9 cellular contexts compared by ENCODE assay signal in genomic region chrX:155056877-155057792, GRCh38. TPM values are rescaled to one million over a fixed set of nuclear protein-coding genes. Genes with fewer than 3 reads are reported as not detected.
DNase-seq lines count a peak whose midpoint lies in the region; ATAC-seq and TF ChIP-seq lines count a peak whose summit lies in the region.
"Had no signal": no experiment of that assay in that cellular context is flagged by ENCODE, and none has a peak within 500 bp of the region (broad histone marks: within the 10 kb centered on the region; RNA-seq: fewer than 3 reads in every experiment).

No MANE protein-coding gene starts in this region.

- H3K27ac ChIP-seq in OCI-LY1 (ENCODE audit: low read depth, low read length, poor library complexity, severe bottlenecking) (no peak overlapping the region), foreskin keratinocyte (no peak overlapping the region)
- H3K27ac ChIP-seq: SJCRH30 had no signal

- no peak overlapping the region for H3K4me3 Mint-ChIP-seq in neural crest cell

- H3K4me3 ChIP-seq in AG10803 (ENCODE audit: low read length) (peak overlapping the region; percentile 33), OCI-LY1 (ENCODE audit: low read depth, low read length, poor library complexity, severe bottlenecking) (peak overlapping the region; percentile 54)
- H3K4me3 ChIP-seq: SJCRH30 had no signal

- H3K27me3 ChIP-seq in OCI-LY1 (ENCODE audit: insufficient read depth, low read length) (no peaks in the 10 kb centered on the region), foreskin keratinocyte (no peaks in the 10 kb centered on the region)
- H3K27me3 ChIP-seq: SJCRH30 had no signal

- peak; percentile 70 for DNase-seq in AG10803 (ENCODE audit: low read depth)
- DNase-seq in activated effector memory CD4-positive, alpha-beta T cell treated with anti-CD3 and anti-CD28 coated beads, Interleukin-2, amount 50 U/mL, for 16 hours, result peak; percentile 81
- DNase-seq in foreskin keratinocyte, result peak in 1 of 2 donors; percentile 33
- peak; percentile 43 for DNase-seq in neural crest cell (ENCODE audit: low read depth, low spot score)
- DNase-seq in ureter (ENCODE audit: low spot score), result peak; percentile 62

- peak overlapping the region; percentile 68 for H3K4me2 ChIP-seq in OCI-LY1 (ENCODE audit: low read length)

- no peaks in the 10 kb centered on the region for H3K79me2 ChIP-seq in OCI-LY1 (ENCODE audit: insufficient read depth, low read length)

- TF ChIP-seq CTCF in AG10803 (conservative IDR thresholded peaks at IDR 0.05; ENCODE audit: low read length) (peak; percentile 72), OCI-LY1 (IDR thresholded peaks at IDR 0.05; ENCODE audit: low read length) (peak; percentile 68; the same call in 1 of the 2 replicates), foreskin keratinocyte (conservative IDR thresholded peaks at IDR 0.05) (peak; percentile 72), neural crest cell (conservative IDR thresholded peaks at IDR 0.05) (peak; percentile 75)

- peaks cover 13% of the 10 kb centered on the region for H3K4me1 ChIP-seq in OCI-LY1 (ENCODE audit: insufficient read depth, low read length, severe bottlenecking)
- H3K4me1 ChIP-seq in foreskin keratinocyte, result no peaks in the 10 kb centered on the region
- H3K4me1 ChIP-seq: SJCRH30 had no signal

- no peaks in the 10 kb centered on the region for H3F3A ChIP-seq in OCI-LY1 (ENCODE audit: insufficient read depth, low read length)

- H4K20me1 ChIP-seq in OCI-LY1 (ENCODE audit: insufficient read depth, low read length), result no peaks in the 10 kb centered on the region

- H3K9me3 Mint-ChIP-seq in neural crest cell, result peaks cover 4% of the 10 kb centered on the region

- peak overlapping the region; percentile 35; the same call in 1 of the 2 replicates for H3K9ac ChIP-seq in OCI-LY1 (ENCODE audit: low read length)

- H3K4me1 Mint-ChIP-seq in neural crest cell, result peaks cover 3% of the 10 kb centered on the region

- no peak overlapping the region for H2AFZ ChIP-seq in OCI-LY1 (ENCODE audit: low read length)

- H3K36me3 ChIP-seq in OCI-LY1 (ENCODE audit: insufficient read depth, low read length), result peaks cover 20% of the 10 kb centered on the region

- H3K9me2 ChIP-seq in OCI-LY1 (ENCODE audit: low read depth, low read length), result no peaks in the 10 kb centered on the region

- H3K36me3 Mint-ChIP-seq in neural crest cell (ENCODE audit: low read depth), result peaks cover 7% of the 10 kb centered on the region

- H3K9me3 ChIP-seq in OCI-LY1 (ENCODE audit: low read length), result no peaks in the 10 kb centered on the region
- H3K9me3 ChIP-seq: SJCRH30 had no signal

- H3K27ac Mint-ChIP-seq in neural crest cell (ENCODE audit: unreplicated experiment), result no peak overlapping the region

- no peaks in the 10 kb centered on the region for H3K27me3 Mint-ChIP-seq in neural crest cell (ENCODE audit: low read depth)

- ATAC-seq in GM18508 (IDR thresholded peaks at IDR 0.05; ENCODE audit: insufficient read depth, unreplicated experiment), result peak; percentile 76
- peak; percentile 83 for ATAC-seq in HG03159 (IDR thresholded peaks at IDR 0.05; ENCODE audit: unreplicated experiment)
- peak; percentile 89 for ATAC-seq in foreskin keratinocyte

RNA-seq across cellular contexts. Expression of gene CMC4, which starts 13.8 kb away (rescaled TPM):
- total RNA-seq in foreskin keratinocyte, result 9.4 and 11.9 TPM in 2 replicates
- 16.8 and 17.7 TPM in 2 replicates for polyA plus RNA-seq in foreskin keratinocyte
- 4.3 and 7.8 TPM in 2 replicates for total RNA-seq in neural crest cell
- 9.1 TPM for total RNA-seq in ureter

RNA-seq across cellular contexts. Expression of gene MTCP1, which starts 13.8 kb away (rescaled TPM):
- 16.5 and 18.8 TPM in 2 replicates for total RNA-seq in foreskin keratinocyte
- polyA plus RNA-seq in foreskin keratinocyte, result 11.1 and 13.5 TPM in 2 replicates
- total RNA-seq in neural crest cell, result 10.7 and 15.3 TPM in 2 replicates
- total RNA-seq in ureter, result 17.7 TPM

RNA-seq across cellular contexts. Expression of gene BRCC3, which starts 14.2 kb away (rescaled TPM):
- total RNA-seq in foreskin keratinocyte (22.9 and 26.1 TPM in 2 replicates), neural crest cell (31.4 and 36.0 TPM in 2 replicates), ureter (23.3 TPM)
- polyA plus RNA-seq in foreskin keratinocyte, result 9.5 and 12.8 TPM in 2 replicates

RNA-seq across cellular contexts. Expression of gene FUNDC2, which starts 30.5 kb away (rescaled TPM):
- total RNA-seq in foreskin keratinocyte, result 60.3 and 63.5 TPM in 2 replicates
- 83.8 and 84.2 TPM in 2 replicates for polyA plus RNA-seq in foreskin keratinocyte
- total RNA-seq in neural crest cell, result 105 and 115 TPM in 2 replicates
- 78.4 TPM for total RNA-seq in ureter

RNA-seq across cellular contexts. Expression of gene F8, which starts 34.6 kb away (rescaled TPM):
- 0.71 and 1.2 TPM in 2 replicates for total RNA-seq in foreskin keratinocyte
- 0.61 and 0.78 TPM in 2 replicates for polyA plus RNA-seq in foreskin keratinocyte
- total RNA-seq in neural crest cell, result 2.1 and 2.3 TPM in 2 replicates
- total RNA-seq in ureter, result 28.2 TPM
